In genomic region chr5:150625831-150626746, GRCh38 we compare ENCODE assay signal across 8 cellular contexts. TPM values are rescaled to one million over a fixed set of nuclear protein-coding genes. Genes with fewer than 3 reads are reported as not detected.
DNase-seq lines count a peak whose midpoint lies in the region; ATAC-seq, FAIRE-seq and TF ChIP-seq lines count a peak whose summit lies in the region.

No MANE protein-coding gene starts in this region.

- no peak for DNase-seq in AG09309 (ENCODE audit: low read depth)
- no peak for DNase-seq in HTR-8/SVneo (ENCODE audit: insufficient read length, low spot score)
- no peak for DNase-seq in right atrium auricular region (ENCODE audit: low spot score)
- no peak for DNase-seq in upper lobe of right lung
- DNase-seq in NK-92 treated with Interleukin-12 subunit alpha and Interleukin-12 subunit beta, amount 100 ng/mL, for 24 hours (lab: John Stamatoyannopoulos, UW) = no peak
- DNase-seq in KG1 (lab: John Stamatoyannopoulos, UW) = no peak
- no peak for DNase-seq in NCI-H82 (lab: John Stamatoyannopoulos, UW)

- H3K4me3 ChIP-seq in AG09309 (ENCODE audit: control insufficient read depth, low read depth, low read length) (peak overlapping the region; percentile 61; the same call in 1 of the 2 replicates), right atrium auricular region (peak overlapping the region; percentile 84 to 90), upper lobe of right lung (peak overlapping the region; percentile 79)

- H3K9me3 ChIP-seq in right atrium auricular region = no peaks in the 10 kb centered on the region
- H3K9me3 ChIP-seq in upper lobe of right lung = no peaks in the 10 kb centered on the region

- ATAC-seq in GM21390 (IDR thresholded peaks at IDR 0.05; ENCODE audit: unreplicated experiment) = peak; percentile 41
- ATAC-seq in upper lobe of right lung = no peak

- TF ChIP-seq CTCF in AG09309 (IDR thresholded peaks at IDR 0.05; ENCODE audit: control insufficient read depth, insufficient read depth, low read depth, low read length, missing control alignments) (no peak), right atrium auricular region (IDR thresholded peaks at IDR 0.05) (no peak), upper lobe of right lung (IDR thresholded peaks at IDR 0.05) (no peak)

- H3K27me3 ChIP-seq in right atrium auricular region (no peaks in the 10 kb centered on the region), upper lobe of right lung (peaks cover 5% of the 10 kb centered on the region)

- H3K27ac ChIP-seq in right atrium auricular region (peak overlapping the region; percentile 99), upper lobe of right lung (peak overlapping the region; percentile 93)

- peak; percentile 65 for FAIRE-seq in HTR-8/SVneo (lab: Jason Lieb, UNC)

- H3K4me1 ChIP-seq in right atrium auricular region (peaks cover 0 to 85% of the 10 kb centered on the region in 2 donors), upper lobe of right lung (peaks cover 41% of the 10 kb centered on the region)

- intact Hi-C loops in upper lobe of right lung (cut with DNase I) = no loop called here

- peaks cover 6% of the 10 kb centered on the region for H3K36me3 ChIP-seq in right atrium auricular region
- peaks cover 3% of the 10 kb centered on the region for H3K36me3 ChIP-seq in upper lobe of right lung

RNA-seq across cellular contexts. Expression of gene SYNPO, which starts 14.4 kb away (rescaled TPM):
- total RNA-seq in right atrium auricular region (100 to 1,000 TPM; 369 to 413 TPM), upper lobe of right lung (151 TPM)

RNA-seq across cellular contexts. Expression of gene MYOZ3, which starts 35.0 kb away (rescaled TPM):
- total RNA-seq in right atrium auricular region = 1 to 10 TPM; 2.0 to 3.5 TPM
- 1.7 TPM for total RNA-seq in upper lobe of right lung
